In the genomic region with DNA sequence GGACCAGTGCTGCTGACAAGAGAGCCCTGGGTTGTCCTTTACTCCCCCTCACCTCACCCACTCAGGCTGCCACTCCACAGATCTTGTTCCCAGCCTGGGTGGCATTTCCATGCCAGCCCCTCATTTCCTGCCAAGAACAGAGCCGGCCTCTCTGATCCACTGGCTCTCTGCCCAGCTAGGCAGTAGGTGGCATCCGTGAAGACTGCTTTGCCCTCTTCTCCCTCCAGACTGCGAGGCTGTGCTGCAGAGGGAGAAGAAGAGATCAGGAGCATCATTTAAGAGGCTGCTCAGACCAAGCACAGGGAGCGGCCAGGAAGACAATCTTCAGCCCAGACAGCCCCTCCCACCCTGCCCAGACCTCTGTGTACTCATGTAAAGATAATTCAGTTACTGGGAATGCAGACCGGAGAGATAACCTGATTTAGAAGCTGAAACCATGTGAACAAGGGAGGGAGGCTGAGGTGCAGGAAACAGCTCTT, we compare ENCODE assay signal across 12 cellular contexts.
DNase-seq lines count a peak whose midpoint lies in the region; ATAC-seq and TF ChIP-seq lines count a peak whose summit lies in the region.
"Had no signal": no experiment of that assay in that cellular context is flagged by ENCODE, and none has a peak within 500 bp of the region (broad histone marks: within the 10 kb centered on the region; RNA-seq: fewer than 3 reads in every experiment).

No MANE protein-coding gene starts in this region.

- no peak overlapping the region for H3K4me3 Mint-ChIP-seq in HFFc6
- H3K4me3 Mint-ChIP-seq: activated naive CD4-positive, alpha-beta T cell treated with anti-CD3 and anti-CD28 coated beads, Interleukin-2, amount 10 ng/mL, durations not matched to agents 7 days and 5 days; GM23338 had no signal

- H3K27me3 ChIP-seq in lung (ENCODE audit: control insufficient read depth, insufficient read depth) (no peaks in the 10 kb centered on the region), tibial nerve (no peaks in the 10 kb centered on the region)

- no peaks in the 10 kb centered on the region for H3K36me3 Mint-ChIP-seq in HFFc6 (ENCODE audit: low read depth)
- H3K36me3 Mint-ChIP-seq: activated naive CD4-positive, alpha-beta T cell treated with anti-CD3 and anti-CD28 coated beads, Interleukin-2, amount 10 ng/mL, durations not matched to agents 7 days and 5 days had no signal

- no peak for ATAC-seq in lung (ENCODE audit: insufficient read depth, low FRiP score)
- no peak for ATAC-seq in GM18505 (IDR thresholded peaks at IDR 0.05; ENCODE audit: unreplicated experiment)
- no peak for ATAC-seq in GM18861 (IDR thresholded peaks at IDR 0.05; ENCODE audit: unreplicated experiment)
- ATAC-seq: GM23338 had no signal

- TF ChIP-seq CTCF in lung (IDR thresholded peaks at IDR 0.05; ENCODE audit: control extremely low read depth, extremely low read depth): no peak
- TF ChIP-seq CTCF in tibial nerve (IDR thresholded peaks at IDR 0.05): no peak
- no peak for TF ChIP-seq CTCF in HFFc6 (IDR thresholded peaks at IDR 0.05)

- no peak overlapping the region for H3K4me3 ChIP-seq in lung
- no peak overlapping the region for H3K4me3 ChIP-seq in tibial nerve
- H3K4me3 ChIP-seq: GM23338 had no signal

- H3K9me3 ChIP-seq in lung (ENCODE audit: control insufficient read depth in 2 of 2, insufficient read depth in 1 of 2, low read length in 1 of 2) (no peaks in the 10 kb centered on the region), tibial nerve (no peaks in the 10 kb centered on the region)

- TF ChIP-seq EP300 in tibial nerve (IDR thresholded peaks at IDR 0.05): peak; percentile 14 to 69

- H3K27me3 Mint-ChIP-seq in HFFc6 (ENCODE audit: insufficient read depth): no peaks in the 10 kb centered on the region

- peaks cover 39% of the 10 kb centered on the region for H3K9me3 Mint-ChIP-seq in HFFc6
- H3K9me3 Mint-ChIP-seq: activated naive CD4-positive, alpha-beta T cell treated with anti-CD3 and anti-CD28 coated beads, Interleukin-2, amount 10 ng/mL, durations not matched to agents 7 days and 5 days; GM23338 had no signal

- H3K27ac ChIP-seq in lung (ENCODE audit: low read depth in 1 of 2, low read length in 1 of 2) (peak overlapping the region in 1 of 2 donors; percentile 88), tibial nerve (peak overlapping the region in 1 of 4 donors; percentile 46)

- H3K4me1 ChIP-seq in lung (ENCODE audit: control insufficient read depth in 2 of 2, insufficient read depth in 2 of 2, low read length in 2 of 2) (no peaks in the 10 kb centered on the region), tibial nerve (peaks cover 0 to 32% (median 10%) of the 10 kb centered on the region in 4 donors)

- H3K27ac Mint-ChIP-seq in HFFc6: no peak overlapping the region
- H3K27ac Mint-ChIP-seq: activated naive CD4-positive, alpha-beta T cell treated with anti-CD3 and anti-CD28 coated beads, Interleukin-2, amount 10 ng/mL, durations not matched to agents 7 days and 5 days; GM23338 had no signal

- H3K4me1 Mint-ChIP-seq in HFFc6 (ENCODE audit: low read depth): no peaks in the 10 kb centered on the region
- H3K4me1 Mint-ChIP-seq: activated naive CD4-positive, alpha-beta T cell treated with anti-CD3 and anti-CD28 coated beads, Interleukin-2, amount 10 ng/mL, durations not matched to agents 7 days and 5 days; GM23338 had no signal

- no peaks in the 10 kb centered on the region for H3K36me3 ChIP-seq in lung (ENCODE audit: control insufficient read depth in 2 of 2, insufficient read depth in 2 of 2, low read length in 2 of 2)
- H3K36me3 ChIP-seq in tibial nerve: no peaks in the 10 kb centered on the region

- no peak for TF ChIP-seq POLR2A in tibial nerve (IDR thresholded peaks at IDR 0.05)
- TF ChIP-seq POLR2A in GM18505 (IDR thresholded peaks at IDR 0.05; ENCODE audit: borderline replicate concordance, extremely low read depth, insufficient read depth, insufficient read length): no peak

- DNase-seq in NCI-H1417 (lab: John Stamatoyannopoulos, UW) (peak in 2 of 3 experiments; percentile 31 to 64), NCI-H1417 treated with DMSO at 0.1 percent for 48 hours (lab: John Stamatoyannopoulos, UW) (no peak), astrocyte of the hippocampus (ENCODE audit: low read depth, low spot score) (peak; percentile 60), lung (ENCODE audit: low spot score) (peak; percentile 31), tibial nerve (ENCODE audit: low spot score in 2 of 2) (no peak), HFFc6 (no peak)
- DNase-seq: activated CD4-positive, alpha-beta T cell treated with anti-CD3 and anti-CD28 coated beads, Interleukin-2, amount 50 U/mL, for 1 hour; activated naive CD4-positive, alpha-beta T cell treated with anti-CD3 and anti-CD28 coated beads, Interleukin-2, amount 10 ng/mL, durations not matched to agents 7 days and 5 days; effector memory CD4-positive, alpha-beta T cell had no signal

- 33 to 53% methylated on average over 5 of the region's 5 CpGs for WGBS in lung, 2 donors
- 22 to 44% methylated on average over 5 of the region's 5 CpGs for WGBS in tibial nerve, 2 donors

Comparison
In these comparisons a context has a peak if more than half of its experiments do, and no peak if none do; other contexts are left out.
1. DNase-seq: peak in NCI-H1417 (2 of 3), astrocyte of the hippocampus (single experiment) and lung (single experiment); none in NCI-H1417 treated with DMSO at 0.1 percent for 48 hours (single experiment), tibial nerve (0 of 2) and HFFc6 (single experiment).